Comparison of ENCODE assay signal across 9 cellular contexts in genomic region chr15:51759557-51760070, GRCh38. TPM values are rescaled to one million over a fixed set of nuclear protein-coding genes. Genes with fewer than 3 reads are reported as not detected.
DNase-seq lines count a peak whose midpoint lies in the region; ATAC-seq lines count a peak whose summit lies in the region.
"Had no signal": no experiment of that assay in that cellular context is flagged by ENCODE, and none has a peak within 500 bp of the region (broad histone marks: within the 10 kb centered on the region; RNA-seq: fewer than 3 reads in every experiment).

No MANE protein-coding gene starts in this region.

- no peak overlapping the region for H3K4me3 Mint-ChIP-seq in activated T-helper 1 cell treated with anti-CD3 and anti-CD28 coated beads, Interleukin-12 subunit alpha, Interleukin-12 subunit beta, Interleukin-2, Interleukin-4 antibody, amounts not matched to agents 30 ng/mL and 10 ng/mL and 1 ng/mL, durations not matched to agents 14 hours and 24 hours and 36 hours

- no peak overlapping the region for H3K27ac Mint-ChIP-seq in activated T-helper 1 cell treated with anti-CD3 and anti-CD28 coated beads, Interleukin-12 subunit alpha, Interleukin-12 subunit beta, Interleukin-2, Interleukin-4 antibody, amounts not matched to agents 30 ng/mL and 10 ng/mL and 1 ng/mL, durations not matched to agents 14 hours and 24 hours and 36 hours

- H3K9me3 Mint-ChIP-seq in activated T-helper 1 cell treated with anti-CD3 and anti-CD28 coated beads, Interleukin-12 subunit alpha, Interleukin-12 subunit beta, Interleukin-2, Interleukin-4 antibody, amounts not matched to agents 30 ng/mL and 10 ng/mL and 1 ng/mL, durations not matched to agents 14 hours and 24 hours and 36 hours = no peaks in the 10 kb centered on the region

- no peak for ATAC-seq in HG03175 (IDR thresholded peaks at IDR 0.05; ENCODE audit: unreplicated experiment)

- peaks cover 3% of the 10 kb centered on the region for H3K36me3 Mint-ChIP-seq in activated T-helper 1 cell treated with anti-CD3 and anti-CD28 coated beads, Interleukin-12 subunit alpha, Interleukin-12 subunit beta, Interleukin-2, Interleukin-4 antibody, amounts not matched to agents 30 ng/mL and 10 ng/mL and 1 ng/mL, durations not matched to agents 14 hours and 24 hours and 36 hours (ENCODE audit: low read depth)

- intact Hi-C loops in activated T-helper 1 cell treated with anti-CD3 and anti-CD28 coated beads, Interleukin-12 subunit alpha, Interleukin-12 subunit beta, Interleukin-2, Interleukin-4 antibody, amounts not matched to agents 30 ng/mL and 10 ng/mL and 1 ng/mL, durations not matched to agents 14 hours and 24 hours and 36 hours (cut with micrococcal nuclease) = no loop called here

- DNase-seq in SIG-M5 treated with dmso at 0.1 percent for 504 hours (lab: John Stamatoyannopoulos, UW; ENCODE audit: unreplicated experiment) = peak; percentile 15
- no peak for DNase-seq in SIG-M5 (lab: John Stamatoyannopoulos, UW)
- DNase-seq in NCI-H226 = peak; percentile 94
- DNase-seq in fibroblast of gingiva (ENCODE audit: low read depth) = peak; percentile 96
- peak; percentile 88 for DNase-seq in stromal cell of bone marrow (ENCODE audit: low read depth)
- DNase-seq in ecto neural progenitor cell (ENCODE audit: low spot score) = no peak
- no peak for DNase-seq in activated T-helper 1 cell treated with anti-CD3 and anti-CD28 coated beads, Interleukin-12 subunit alpha, Interleukin-12 subunit beta, Interleukin-2, Interleukin-4 antibody, amounts not matched to agents 30 ng/mL and 10 ng/mL and 1 ng/mL, durations not matched to agents 14 hours and 24 hours and 36 hours (ENCODE audit: low spot score)
- DNase-seq: DND-41 had no signal

- H3K4me1 Mint-ChIP-seq in activated T-helper 1 cell treated with anti-CD3 and anti-CD28 coated beads, Interleukin-12 subunit alpha, Interleukin-12 subunit beta, Interleukin-2, Interleukin-4 antibody, amounts not matched to agents 30 ng/mL and 10 ng/mL and 1 ng/mL, durations not matched to agents 14 hours and 24 hours and 36 hours (ENCODE audit: low read depth) = peaks cover 8% of the 10 kb centered on the region

- peaks cover 5% of the 10 kb centered on the region for H3K27me3 Mint-ChIP-seq in activated T-helper 1 cell treated with anti-CD3 and anti-CD28 coated beads, Interleukin-12 subunit alpha, Interleukin-12 subunit beta, Interleukin-2, Interleukin-4 antibody, amounts not matched to agents 30 ng/mL and 10 ng/mL and 1 ng/mL, durations not matched to agents 14 hours and 24 hours and 36 hours (ENCODE audit: insufficient read depth)

RNA-seq across cellular contexts. Expression of gene TMOD2, which starts 8.2 kb away (rescaled TPM):
- total RNA-seq in activated T-helper 1 cell treated with anti-CD3 and anti-CD28 coated beads, Interleukin-12 subunit alpha, Interleukin-12 subunit beta, Interleukin-2, Interleukin-4 antibody, amounts not matched to agents 30 ng/mL and 10 ng/mL and 1 ng/mL, durations not matched to agents 14 hours and 24 hours and 36 hours = 4.1 and 4.5 TPM in 2 replicates

RNA-seq across cellular contexts. Expression of gene LYSMD2, which starts 22.2 kb away (rescaled TPM):
- total RNA-seq in activated T-helper 1 cell treated with anti-CD3 and anti-CD28 coated beads, Interleukin-12 subunit alpha, Interleukin-12 subunit beta, Interleukin-2, Interleukin-4 antibody, amounts not matched to agents 30 ng/mL and 10 ng/mL and 1 ng/mL, durations not matched to agents 14 hours and 24 hours and 36 hours = 16.0 and 16.5 TPM in 2 replicates

Comparison
In these comparisons a context has a peak if more than half of its experiments do, and no peak if none do; other contexts are left out.
1. DNase-seq: peak in SIG-M5 treated with dmso at 0.1 percent for 504 hours (single experiment), NCI-H226 (single experiment), fibroblast of gingiva (single experiment) and stromal cell of bone marrow (single experiment); none in SIG-M5 (single experiment), ecto neural progenitor cell (single experiment) and activated T-helper 1 cell treated with anti-CD3 and anti-CD28 coated beads, Interleukin-12 subunit alpha, Interleukin-12 subunit beta, Interleukin-2, Interleukin-4 antibody, amounts not matched to agents 30 ng/mL and 10 ng/mL and 1 ng/mL, durations not matched to agents 14 hours and 24 hours and 36 hours (single experiment).